In genomic region chr17:31115168-31115567, GRCh38 we compare ENCODE assay signal across 20 cellular contexts.
"Had no signal": no experiment of that assay in that cellular context is flagged by ENCODE, and none has a peak within 500 bp of the region (broad histone marks: within the 10 kb centered on the region; RNA-seq: fewer than 3 reads in every experiment).

No MANE protein-coding gene starts in this region.

- H3K4me1 ChIP-seq: vagina had no signal

- H3K4me3 ChIP-seq: body of pancreas, dorsolateral prefrontal cortex, left lung, transverse colon, vagina had no signal

- H3K9me3 Mint-ChIP-seq: stimulated activated naive CD8-positive, alpha-beta T cell treated with anti-CD3 and anti-CD28 coated beads, Interleukin-15, Interleukin-2, amounts not matched to agents 100 ng/mL and 50 ng/mL, for 24 hours; T-helper 1 cell treated with Interleukin-12 subunit alpha and Interleukin-12 subunit beta and Interleukin-4 antibody, amounts not matched to agents 30 μg/mL and 1 μg/mL, for 36 hours had no signal

- H3K27ac ChIP-seq: body of pancreas, dorsolateral prefrontal cortex, epithelial cell of prostate, foreskin keratinocyte, left lung, transverse colon, vagina had no signal

- DNase-seq: activated CD4-positive, alpha-beta T cell treated with anti-CD3 and anti-CD28 coated beads, Interleukin-2, amount 50 U/mL, for 1 hour; activated CD4-positive, CD25-positive, alpha-beta regulatory T cell treated with anti-CD3 and anti-CD28 coated beads, Interleukin-2, amount 50 U/mL, for 72 hours; activated CD8-positive, alpha-beta memory T cell treated with anti-CD3 and anti-CD28 coated beads, Interleukin-2, amount 50 U/mL, for 4 hours; activated effector memory CD4-positive, alpha-beta T cell treated with Interleukin-2 at 50 U/mL for 16 hours; activated naive CD4-positive, alpha-beta T cell treated with anti-CD3 and anti-CD28 coated beads, Interleukin-2, amount 50 U/mL, for 16 hours; activated T-cell treated with anti-CD3 and anti-CD28 coated beads, Interleukin-2, amount 50 U/mL, for 48 hours; body of pancreas; caudate nucleus; dorsolateral prefrontal cortex; foreskin keratinocyte; hypothalamus; left lung; midbrain; nephron progenitor cell; right cardiac atrium; transverse colon had no signal

- H3K36me3 ChIP-seq: left lung, transverse colon, vagina had no signal

- H3K9me3 ChIP-seq: body of pancreas, left lung, transverse colon, vagina had no signal

- ATAC-seq: body of pancreas, foreskin keratinocyte, left lung, right cardiac atrium had no signal

- H3K27ac Mint-ChIP-seq: nephron progenitor cell; stimulated activated naive CD8-positive, alpha-beta T cell treated with anti-CD3 and anti-CD28 coated beads, Interleukin-15, Interleukin-2, amounts not matched to agents 100 ng/mL and 50 ng/mL, for 24 hours; T-helper 1 cell treated with Interleukin-12 subunit alpha and Interleukin-12 subunit beta and Interleukin-4 antibody, amounts not matched to agents 30 μg/mL and 1 μg/mL, for 36 hours had no signal

- H3K27me3 ChIP-seq: body of pancreas, dorsolateral prefrontal cortex, foreskin keratinocyte, left lung, transverse colon, vagina had no signal

- H3K27me3 Mint-ChIP-seq: stimulated activated naive CD8-positive, alpha-beta T cell treated with anti-CD3 and anti-CD28 coated beads, Interleukin-15, Interleukin-2, amounts not matched to agents 100 ng/mL and 50 ng/mL, for 24 hours had no signal

- H3K4me3 Mint-ChIP-seq: nephron progenitor cell; stimulated activated naive CD8-positive, alpha-beta T cell treated with anti-CD3 and anti-CD28 coated beads, Interleukin-15, Interleukin-2, amounts not matched to agents 100 ng/mL and 50 ng/mL, for 24 hours; T-helper 1 cell treated with Interleukin-12 subunit alpha and Interleukin-12 subunit beta and Interleukin-4 antibody, amounts not matched to agents 30 μg/mL and 1 μg/mL, for 36 hours had no signal
